Comparison of ENCODE assay signal across 19 cellular contexts in genomic region chr5:107005653-107006052, GRCh38.
A peak's percentile ranks its signal among the peaks of the same experiment; 100 is the strongest.
DNase-seq lines count a peak whose midpoint lies in the region; ATAC-seq and TF ChIP-seq lines count a peak whose summit lies in the region.
"Had no signal": no experiment of that assay in that cellular context is flagged by ENCODE, and none has a peak within 500 bp of the region (broad histone marks: within the 10 kb centered on the region; RNA-seq: fewer than 3 reads in every experiment).

No MANE protein-coding gene starts in this region.

- POLR2A ChIA-PET in HEK293 (lab: Yijun Ruan, JAX): no interaction called here

- intact Hi-C loops in stomach (cut with DNase I; ENCODE audit: low total_unique reads): no loop called here

- H3K4me1 ChIP-seq in HEK293 (ENCODE audit: control insufficient read depth, insufficient read depth, low read length) (no peaks in the 10 kb centered on the region), smooth muscle cell (ENCODE audit: low read depth) (no peaks in the 10 kb centered on the region), stomach (no peaks in the 10 kb centered on the region)
- H3K4me1 ChIP-seq: A549; BLaER1 treated with 17β-estradiol and CSF1 and Interleukin-3, amounts not matched to agents 10 nM and 100 nM had no signal

- no peak overlapping the region for H3K4me3 Mint-ChIP-seq in mesothelial cell of epicardium
- H3K4me3 Mint-ChIP-seq: B cell; CD4-positive, alpha-beta T cell; CD8-positive, alpha-beta T cell had no signal

- H3K4me1 Mint-ChIP-seq in mesothelial cell of epicardium: peaks cover 17% of the 10 kb centered on the region
- H3K4me1 Mint-ChIP-seq: B cell had no signal

- H3K4me3 ChIP-seq in HEK293 (ENCODE audit: low read depth, low read length) (no peak overlapping the region), smooth muscle cell (no peak overlapping the region), stomach (no peak overlapping the region)
- H3K4me3 ChIP-seq: A549; BLaER1 treated with 17β-estradiol and CSF1 and Interleukin-3, amounts not matched to agents 10 nM and 100 nM had no signal

- H4K20me1 ChIP-seq in smooth muscle cell (ENCODE audit: low read depth): no peaks in the 10 kb centered on the region
- H4K20me1 ChIP-seq: BLaER1 treated with 17β-estradiol and CSF1 and Interleukin-3, amounts not matched to agents 10 nM and 100 nM had no signal

- H3K9me3 ChIP-seq in HEK293 (ENCODE audit: control insufficient read depth, insufficient read depth, low read depth, low read length) (no peaks in the 10 kb centered on the region), smooth muscle cell (replicated peaks; ENCODE audit: low read depth) (no peaks in the 10 kb centered on the region), stomach (no peaks in the 10 kb centered on the region)
- H3K9me3 ChIP-seq: A549; BLaER1 treated with 17β-estradiol and CSF1 and Interleukin-3, amounts not matched to agents 10 nM and 100 nM; Caco-2 had no signal

- H3K4me2 ChIP-seq in smooth muscle cell: peak overlapping the region; percentile 21
- H3K4me2 ChIP-seq: A549; BLaER1 treated with 17β-estradiol and CSF1 and Interleukin-3, amounts not matched to agents 10 nM and 100 nM had no signal

- no peaks in the 10 kb centered on the region for H3K36me3 Mint-ChIP-seq in mesothelial cell of epicardium
- H3K36me3 Mint-ChIP-seq: CD8-positive, alpha-beta T cell had no signal

- H3F3A ChIP-seq in smooth muscle cell (ENCODE audit: low read depth): no peaks in the 10 kb centered on the region

- 26% methylated on average over 1 of the region's 1 CpG for WGBS in smooth muscle cell (ENCODE audit: low lambda C conversion rate)
- 0 to 39% (median 15%) methylated on average over 1 of the region's 1 CpG for WGBS in stomach, 5 donors

- ATAC-seq in SK-N-SH treated with all-trans-retinoic acid at 6 μM for 48 hours: no peak
- ATAC-seq: A549; CD8-positive, alpha-beta T cell had no signal

- no peaks in the 10 kb centered on the region for H3K9me3 Mint-ChIP-seq in mesothelial cell of epicardium

- H3K36me3 ChIP-seq in HEK293 (ENCODE audit: control insufficient read depth in 2 of 2, insufficient read depth in 1 of 2, low read length in 2 of 2) (no peaks in the 10 kb centered on the region), smooth muscle cell (ENCODE audit: low read depth) (no peaks in the 10 kb centered on the region), stomach (no peaks in the 10 kb centered on the region)
- H3K36me3 ChIP-seq: BLaER1 treated with 17β-estradiol and CSF1 and Interleukin-3, amounts not matched to agents 10 nM and 100 nM had no signal

- H3K9ac ChIP-seq in smooth muscle cell (ENCODE audit: low read depth): no peak overlapping the region
- H3K9ac ChIP-seq: BLaER1 treated with 17β-estradiol and CSF1 and Interleukin-3, amounts not matched to agents 10 nM and 100 nM had no signal

- peak overlapping the region; percentile 84 for H2AFZ ChIP-seq in smooth muscle cell (ENCODE audit: low read depth)

- no peaks in the 10 kb centered on the region for H3K27me3 ChIP-seq in smooth muscle cell (ENCODE audit: low read depth)
- no peaks in the 10 kb centered on the region for H3K27me3 ChIP-seq in stomach
- H3K27me3 ChIP-seq: BLaER1 treated with 17β-estradiol and CSF1 and Interleukin-3, amounts not matched to agents 10 nM and 100 nM had no signal

- DNase-seq in mesothelial cell of epicardium (ENCODE audit: low spot score in 2 of 2, unreplicated experiment in 2 of 2) (no peak), smooth muscle cell (lab: John Stamatoyannopoulos, UW; ENCODE audit: unreplicated experiment) (no peak), stomach (no peak), NCI-H1930 (lab: John Stamatoyannopoulos, UW) (no peak), GM19240 (ENCODE audit: insufficient read length, low spot score) (no peak)
- DNase-seq: AML-193; Caco-2; Calu3; CD4-positive, alpha-beta T cell; CD8-positive, alpha-beta T cell; DMS79 treated with DMSO at 0.1 percent for 48 hours; GF-D8 had no signal

- TF ChIP-seq POLR2A in stomach (IDR thresholded peaks at IDR 0.05): no peak

- TF ChIP-seq CTCF in HEK293 (tag by site-specific recombination; IDR thresholded peaks at IDR 0.05) (no peak), mesothelial cell of epicardium (IDR thresholded peaks at IDR 0.05; ENCODE audit: unreplicated experiment) (no peak), smooth muscle cell (IDR thresholded peaks at IDR 0.05; ENCODE audit: borderline replicate concordance, insufficient read depth, poor library complexity, severe bottlenecking) (no peak), stomach (IDR thresholded peaks at IDR 0.05) (no peak)

- no peaks in the 10 kb centered on the region for H3K27me3 Mint-ChIP-seq in mesothelial cell of epicardium (ENCODE audit: low read depth)
- H3K27me3 Mint-ChIP-seq: B cell; CD4-positive, alpha-beta T cell had no signal

- no peaks in the 10 kb centered on the region for H3K79me2 ChIP-seq in smooth muscle cell (ENCODE audit: low read depth)

- CTCF ChIA-PET in HEK293 (lab: Yijun Ruan, JAX): no interaction called here

- TF ChIP-seq EP300 in stomach (IDR thresholded peaks at IDR 0.05): no peak

- H3K27ac Mint-ChIP-seq in mesothelial cell of epicardium: peak overlapping the region; percentile 30
- H3K27ac Mint-ChIP-seq: B cell; CD4-positive, alpha-beta T cell; CD8-positive, alpha-beta T cell had no signal

- H3K27ac ChIP-seq in HEK293 (ENCODE audit: extremely low read depth, low read depth, low read length): no peak overlapping the region
- H3K27ac ChIP-seq in smooth muscle cell (ENCODE audit: low read depth): no peak overlapping the region
- no peak overlapping the region for H3K27ac ChIP-seq in stomach
- H3K27ac ChIP-seq: 22Rv1; A549; BLaER1 treated with 17β-estradiol and CSF1 and Interleukin-3, amounts not matched to agents 10 nM and 100 nM; C4-2B had no signal

TF ChIP-seq in HEK293, 187 proteins besides CTCF, POLR2A, EP300 and RAD21:
- TF ChIP-seq GLIS1 (tag by site-specific recombination; IDR thresholded peaks at IDR 0.05) (no peak), FEZF1 (tag by site-specific recombination; IDR thresholded peaks at IDR 0.05) (0 out of 2 replicates have a peak, but pooled peaks have one; percentile 7)

TF ChIP-seq in SK-N-SH treated with all-trans-retinoic acid at 6 μM for 48 hours, 23 proteins besides CTCF, POLR2A, EP300 and RAD21:
- TF ChIP-seq ZFP30 (CRISPR knock-in tag; IDR thresholded peaks at IDR 0.05) (no peak), ZNF70 (CRISPR knock-in tag; IDR thresholded peaks at IDR 0.05) (no peak), TSHZ2 (CRISPR knock-in tag; IDR thresholded peaks at IDR 0.05) (peak; percentile 67; the same call in 1 of the 2 replicates), ISL1 (CRISPR knock-in tag; IDR thresholded peaks at IDR 0.05) (peak; percentile 57; the same call in 1 of the 2 replicates), GLIS3 (CRISPR knock-in tag; IDR thresholded peaks at IDR 0.05) (no peak)
